1 cellular context compared by ENCODE assay signal in genomic region chr14:77302926-77303325, GRCh38.
A peak's percentile ranks its signal among the peaks of the same experiment; 100 is the strongest.
TF ChIP-seq lines count a peak whose summit lies in the region.

No MANE protein-coding gene starts in this region.

TF ChIP-seq in HepG2, 621 proteins besides CTCF, POLR2A, EP300 and RAD21 (continued from another document):
- TF ChIP-seq XRCC5 (optimal IDR thresholded peaks at IDR 0.05; ENCODE audit: low read length), result peak; percentile 50
- peak; percentile 84; the same call in 1 of the 2 replicates for TF ChIP-seq FOSL1 (CRISPR knock-in tag; IDR thresholded peaks at IDR 0.05; ENCODE audit: borderline replicate concordance)
- no peak for TF ChIP-seq ZNF441 (CRISPR knock-in tag; IDR thresholded peaks at IDR 0.05; ENCODE audit: borderline replicate concordance)
- no peak for TF ChIP-seq ZNF615 (CRISPR knock-in tag; IDR thresholded peaks at IDR 0.05; ENCODE audit: borderline replicate concordance)
- peak; percentile 33; the same call in 1 of the 2 replicates for TF ChIP-seq MED1 (CRISPR knock-in tag; IDR thresholded peaks at IDR 0.05)
- 0 out of 2 replicates have a peak, but pooled peaks have one; percentile 32 for TF ChIP-seq TFE3 (CRISPR knock-in tag; IDR thresholded peaks at IDR 0.05)
- TF ChIP-seq HNRNPUL1 (IDR thresholded peaks at IDR 0.05; ENCODE audit: low read depth, low read length), result no peak
- TF ChIP-seq ATF5 (CRISPR knock-in tag; IDR thresholded peaks at IDR 0.05; ENCODE audit: low read depth), result no peak
- peak; percentile 43 for TF ChIP-seq TEAD3 (CRISPR knock-in tag; optimal IDR thresholded peaks at IDR 0.05; ENCODE audit: borderline replicate concordance)
- TF ChIP-seq THAP11 (CRISPR knock-in tag; IDR thresholded peaks at IDR 0.05), result 0 out of 2 replicates have a peak, but pooled peaks have one; percentile 17
- TF ChIP-seq KDM5B (CRISPR knock-in tag; IDR thresholded peaks at IDR 0.05; ENCODE audit: borderline replicate concordance), result no peak
- no peak for TF ChIP-seq KAT7 (CRISPR knock-in tag; IDR thresholded peaks at IDR 0.05; ENCODE audit: borderline replicate concordance)
- TF ChIP-seq THAP7 (CRISPR knock-in tag; IDR thresholded peaks at IDR 0.05), result no peak
- no peak for TF ChIP-seq FOXP1 (IDR thresholded peaks at IDR 0.05)
- TF ChIP-seq FOXP1 (CRISPR knock-in tag; IDR thresholded peaks at IDR 0.05), result peak; percentile 66; the same call in 1 of the 2 replicates
- no peak for TF ChIP-seq AFF4 (CRISPR knock-in tag; IDR thresholded peaks at IDR 0.05)
- TF ChIP-seq HOMEZ (CRISPR knock-in tag; IDR thresholded peaks at IDR 0.05; ENCODE audit: low read depth), result 0 out of 2 replicates have a peak, but pooled peaks have one; percentile 38
- peak; percentile 64; the same call in 1 of the 2 replicates for TF ChIP-seq DPF2 (CRISPR knock-in tag; IDR thresholded peaks at IDR 0.05; ENCODE audit: borderline replicate concordance, low read depth)
- TF ChIP-seq ZFX (CRISPR knock-in tag; IDR thresholded peaks at IDR 0.05; ENCODE audit: low read depth), result peak; percentile 36; the same call in 1 of the 2 replicates
- peak; percentile 70 for TF ChIP-seq RXRB (CRISPR knock-in tag; IDR thresholded peaks at IDR 0.05; ENCODE audit: borderline replicate concordance)
- TF ChIP-seq JUN (CRISPR knock-in tag; IDR thresholded peaks at IDR 0.05), result peak; percentile 63; the same call in 1 of the 2 replicates
- TF ChIP-seq ARID3A (IDR thresholded peaks at IDR 0.05; ENCODE audit: low read depth, low read length), result 0 out of 2 replicates have a peak, but pooled peaks have one; percentile 34
- TF ChIP-seq PHF5A (CRISPR knock-in tag; IDR thresholded peaks at IDR 0.05; ENCODE audit: low read depth, unreplicated experiment), result peak; percentile 26
- peak; percentile 52; the same call in 1 of the 2 replicates for TF ChIP-seq MEIS2 (CRISPR knock-in tag; IDR thresholded peaks at IDR 0.05)
- TF ChIP-seq MXI1 (IDR thresholded peaks at IDR 0.05; ENCODE audit: borderline replicate concordance, low read depth, low read length), result peak; percentile 28; the same call in 1 of the 3 replicates
- TF ChIP-seq SIN3B (IDR thresholded peaks at IDR 0.05; ENCODE audit: low read length), result no peak
- TF ChIP-seq WIZ (CRISPR knock-in tag; IDR thresholded peaks at IDR 0.05), result no peak
- peak; percentile 87 for TF ChIP-seq FOXA3 (CRISPR knock-in tag; IDR thresholded peaks at IDR 0.05)
- TF ChIP-seq ZNF792 (CRISPR knock-in tag; IDR thresholded peaks at IDR 0.05), result peak; percentile 56; the same call in 1 of the 2 replicates
- TF ChIP-seq BHLHE40 (IDR thresholded peaks at IDR 0.05; ENCODE audit: low read length), result 0 out of 2 replicates have a peak, but pooled peaks have one; percentile 36
- TF ChIP-seq ZNF33A (CRISPR knock-in tag; IDR thresholded peaks at IDR 0.05; ENCODE audit: borderline replicate concordance), result no peak
- TF ChIP-seq PAXIP1 (CRISPR knock-in tag; conservative IDR thresholded peaks at IDR 0.05), result peak; percentile 39; the same call in 1 of the 2 replicates
- no peak for TF ChIP-seq ZKSCAN5 (CRISPR knock-in tag; IDR thresholded peaks at IDR 0.05)
- peak; percentile 57; the same call in 1 of the 2 replicates for TF ChIP-seq CREB1 (IDR thresholded peaks at IDR 0.05)
- no peak for TF ChIP-seq CREB1 (CRISPR knock-in tag; IDR thresholded peaks at IDR 0.05)
- TF ChIP-seq HMG20A (CRISPR knock-in tag; IDR thresholded peaks at IDR 0.05; ENCODE audit: borderline replicate concordance), result peak; percentile 73; the same call in 1 of the 2 replicates
TF ChIP-seq in HepG2: peak in this region for 56.
